Comparison of ENCODE assay signal across 8 cellular contexts in genomic region chr6:99393366-99393697, GRCh38. TPM values are rescaled to one million over a fixed set of nuclear protein-coding genes. Genes with fewer than 3 reads are reported as not detected.
DNase-seq lines count a peak whose midpoint lies in the region; ATAC-seq and TF ChIP-seq lines count a peak whose summit lies in the region.

No MANE protein-coding gene starts in this region.

- H3K36me3 ChIP-seq in BLaER1 (peaks cover 13% of the 10 kb centered on the region; the same call in 1 of the 2 replicates), breast epithelium (no peaks in the 10 kb centered on the region), mesodermal cell (ENCODE audit: control insufficient read depth, insufficient read depth, low read length) (no peaks in the 10 kb centered on the region)

- H3K4me1 ChIP-seq in BLaER1 (peaks cover 12% of the 10 kb centered on the region), breast epithelium (no peaks in the 10 kb centered on the region), mesodermal cell (ENCODE audit: control insufficient read depth, insufficient read depth, low read length, poor library complexity, severe bottlenecking) (no peaks in the 10 kb centered on the region)

- TF ChIP-seq POLR2A in breast epithelium (IDR thresholded peaks at IDR 0.05): no peak

- no peak for TF ChIP-seq CTCF in breast epithelium (IDR thresholded peaks at IDR 0.05)

- H3K27ac ChIP-seq in BLaER1: peak overlapping the region; percentile 84
- H3K27ac ChIP-seq in breast epithelium: peak overlapping the region; percentile 80 to 85
- H3K27ac ChIP-seq in mesodermal cell (ENCODE audit: low read depth, low read length, severe bottlenecking): peak overlapping the region; percentile 88

- ATAC-seq in GM19455 (IDR thresholded peaks at IDR 0.05; ENCODE audit: unreplicated experiment) (peak; percentile 39), HG03521 (IDR thresholded peaks at IDR 0.05; ENCODE audit: unreplicated experiment) (peak; percentile 9)

- H3K4me3 ChIP-seq in BLaER1: peak overlapping the region; percentile 76
- H3K4me3 ChIP-seq in breast epithelium: peak overlapping the region; percentile 70 to 79 (median 72)
- H3K4me3 ChIP-seq in mesodermal cell (ENCODE audit: extremely low read depth, insufficient read depth, low read length, poor library complexity, severe bottlenecking): peak overlapping the region; percentile 61

- H3K9me3 ChIP-seq in BLaER1 (no peaks in the 10 kb centered on the region), breast epithelium (no peaks in the 10 kb centered on the region), mesodermal cell (ENCODE audit: control insufficient read depth, low read length) (no peaks in the 10 kb centered on the region)

- no peak for DNase-seq in breast epithelium (ENCODE audit: low spot score in 2 of 2)
- no peak for DNase-seq in SIG-M5 (lab: John Stamatoyannopoulos, UW)
- DNase-seq in activated CD8-positive, alpha-beta memory T cell treated with anti-CD3 and anti-CD28 coated beads for 24 hours: no peak
- DNase-seq in AG08395 (ENCODE audit: low spot score): no peak

- H3K27me3 ChIP-seq in BLaER1 (no peaks in the 10 kb centered on the region), breast epithelium (no peaks in the 10 kb centered on the region)

- H4K20me1 ChIP-seq in BLaER1: no peaks in the 10 kb centered on the region

- peak overlapping the region; percentile 83 for H3K4me2 ChIP-seq in BLaER1

- intact Hi-C loops in breast epithelium (cut with DNase I; ENCODE audit: low total_unique reads): loop anchor here (5.0 kb wide), 1 partner anchor 986 kb away; no protein-coding TSS in a partner anchor

- WGBS in mesodermal cell (ENCODE audit: insufficient coverage in 2 of 2), 2 experiments: 83% methylated on average over 2 of the region's 2 CpGs; no CpG with 5 or more reads in 1 of the 2 experiments

- H3K9ac ChIP-seq in BLaER1: peak overlapping the region; percentile 85

RNA-seq across cellular contexts. Expression of gene COQ3, which starts 0.7 kb away (rescaled TPM):
- total RNA-seq in breast epithelium: 1 to 10 TPM; 4.2 to 5.6 (median 4.5) TPM
- 7.2 TPM for polyA plus RNA-seq in mesodermal cell (2013, experiment 1 of 2)
- polyA plus RNA-seq in mesodermal cell (2013, experiment 2 of 2): 7.8 TPM

RNA-seq across cellular contexts. Expression of gene PNISR, which starts 31.8 kb away (rescaled TPM):
- total RNA-seq in breast epithelium: 100 to 1,000 TPM; 133 to 294 (median 206) TPM
- polyA plus RNA-seq in mesodermal cell (2013, experiment 1 of 2): 115 TPM
- polyA plus RNA-seq in mesodermal cell (2013, experiment 2 of 2): 128 TPM

RNA-seq across cellular contexts. Expression of gene FAXC, which starts 43.9 kb away (rescaled TPM):
- total RNA-seq in breast epithelium: 10 to 100 TPM in 1 of 3 donors, 1 to 10 TPM in 1, not detected in 1; 5.2 to 14.2 TPM
- 4.7 TPM for polyA plus RNA-seq in mesodermal cell (2013, experiment 1 of 2)
- polyA plus RNA-seq in mesodermal cell (2013, experiment 2 of 2): 4.6 TPM
